14 cellular contexts compared by ENCODE assay signal in genomic region chr4:164252286-164252685, GRCh38.
DNase-seq lines count a peak whose midpoint lies in the region; ATAC-seq and TF ChIP-seq lines count a peak whose summit lies in the region.
"Had no signal": no experiment of that assay in that cellular context is flagged by ENCODE, and none has a peak within 500 bp of the region (broad histone marks: within the 10 kb centered on the region; RNA-seq: fewer than 3 reads in every experiment).

No MANE protein-coding gene starts in this region.

- no peak overlapping the region for H3K27ac Mint-ChIP-seq in activated naive CD4-positive, alpha-beta T cell treated with anti-CD3 and anti-CD28 coated beads, Interleukin-2, amount 10 ng/mL, durations not matched to agents 7 days and 5 days
- H3K27ac Mint-ChIP-seq: immature natural killer cell had no signal

- no peaks in the 10 kb centered on the region for H3K36me3 Mint-ChIP-seq in activated naive CD4-positive, alpha-beta T cell treated with anti-CD3 and anti-CD28 coated beads, Interleukin-2, amount 10 ng/mL, durations not matched to agents 7 days and 5 days
- H3K36me3 Mint-ChIP-seq: immature natural killer cell had no signal

- POLR2A ChIA-PET in HEK293T (lab: Yijun Ruan, JAX) = no interaction called here

- no peaks in the 10 kb centered on the region for H3K27me3 Mint-ChIP-seq in activated naive CD4-positive, alpha-beta T cell treated with anti-CD3 and anti-CD28 coated beads, Interleukin-2, amount 10 ng/mL, durations not matched to agents 7 days and 5 days

- H3K9me3 Mint-ChIP-seq in activated naive CD4-positive, alpha-beta T cell treated with anti-CD3 and anti-CD28 coated beads, Interleukin-2, amount 10 ng/mL, durations not matched to agents 7 days and 5 days = no peaks in the 10 kb centered on the region

- no peaks in the 10 kb centered on the region for H3K4me1 Mint-ChIP-seq in activated naive CD4-positive, alpha-beta T cell treated with anti-CD3 and anti-CD28 coated beads, Interleukin-2, amount 10 ng/mL, durations not matched to agents 7 days and 5 days
- H3K4me1 Mint-ChIP-seq: immature natural killer cell had no signal

- CTCF ChIA-PET in HEK293T (lab: Yijun Ruan, JAX) = no interaction called here
- CTCF ChIA-PET in activated naive CD4-positive, alpha-beta T cell treated with anti-CD3 and anti-CD28 coated beads, Interleukin-2, amount 10 ng/mL, durations not matched to agents 7 days and 5 days (lab: Charles Lee) = no interaction called here

- peak; percentile 5 for DNase-seq in HEK293T (ENCODE audit: extremely low spot score)
- DNase-seq in anterior cingulate cortex (lab: John Stamatoyannopoulos, UW) = peak in 46 of 58 donors; percentile 0 to 80 (median 30)
- DNase-seq in iPS DF 19.7 (ENCODE audit: low read depth, low spot score) = peak; percentile 20
- peak; percentile 12 for DNase-seq in renal cortical epithelial cell (ENCODE audit: low read depth)
- DNase-seq in NCI-H1105 (lab: John Stamatoyannopoulos, UW) = no peak
- DNase-seq in activated naive CD4-positive, alpha-beta T cell treated with anti-CD3 and anti-CD28 coated beads, Interleukin-2, amount 10 ng/mL, durations not matched to agents 7 days and 5 days = no peak
- DNase-seq: activated CD8-positive, alpha-beta memory T cell treated with anti-CD3 and anti-CD28 coated beads, Interleukin-2, amount 50 U/mL, for 48 hours; immature natural killer cell; KBM-7; NCI-H2081 treated with DMSO at 0.1 percent for 48 hours; stimulated activated CD4-positive, alpha-beta T cell treated with anti-CD3 and anti-CD28 coated beads, Interleukin-2, amount 100 ng/mL, for 24 hours; stimulated activated naive CD8-positive, alpha-beta T cell treated with anti-CD3 and anti-CD28 coated beads, Interleukin-15, Interleukin-2, amounts not matched to agents 100 U/mL and 50 U/mL, for 24 hours had no signal

- no peak overlapping the region for H3K4me3 Mint-ChIP-seq in activated naive CD4-positive, alpha-beta T cell treated with anti-CD3 and anti-CD28 coated beads, Interleukin-2, amount 10 ng/mL, durations not matched to agents 7 days and 5 days
- H3K4me3 Mint-ChIP-seq: immature natural killer cell had no signal

- no peak for ATAC-seq in HG03280 (IDR thresholded peaks at IDR 0.05; ENCODE audit: unreplicated experiment)
- ATAC-seq: Panc1; stimulated activated naive CD8-positive, alpha-beta T cell treated with anti-CD3 and anti-CD28 coated beads, Interleukin-15, Interleukin-2, amounts not matched to agents 100 U/mL and 50 U/mL, for 24 hours had no signal

TF ChIP-seq in HEK293T, 16 proteins besides CTCF, POLR2A, EP300 and RAD21:
- TF ChIP-seq FOXA1 (IDR thresholded peaks at IDR 0.05) = no peak
- no peak for TF ChIP-seq SP1 (IDR thresholded peaks at IDR 0.05)
- no peak for TF ChIP-seq HDGF (IDR thresholded peaks at IDR 0.05; ENCODE audit: borderline replicate concordance)
- TF ChIP-seq BHLHE40 (IDR thresholded peaks at IDR 0.05; ENCODE audit: borderline replicate concordance) = no peak
- no peak for TF ChIP-seq L3MBTL2 (conservative IDR thresholded peaks at IDR 0.05)
- no peak for TF ChIP-seq CTBP1 (IDR thresholded peaks at IDR 0.05; ENCODE audit: borderline replicate concordance)
- no peak for TF ChIP-seq LEF1 (IDR thresholded peaks at IDR 0.05; ENCODE audit: borderline replicate concordance)
- TF ChIP-seq PKNOX1 (IDR thresholded peaks at IDR 0.05) = no peak
- no peak for TF ChIP-seq ARNT (IDR thresholded peaks at IDR 0.05)
- no peak for TF ChIP-seq SUZ12 (IDR thresholded peaks at IDR 0.05)
- TF ChIP-seq ELF4 (IDR thresholded peaks at IDR 0.05) = no peak
- no peak for TF ChIP-seq FOXK2 (IDR thresholded peaks at IDR 0.05)
- TF ChIP-seq TARDBP (IDR thresholded peaks at IDR 0.05) = no peak
- no peak for TF ChIP-seq ZNF384 (IDR thresholded peaks at IDR 0.05)
- no peak for TF ChIP-seq NFRKB (IDR thresholded peaks at IDR 0.05)
- TF ChIP-seq FOXM1 (IDR thresholded peaks at IDR 0.05; ENCODE audit: borderline replicate concordance) = no peak

Comparison
In these comparisons a context has a peak if more than half of its experiments do, and no peak if none do; other contexts are left out.
1. DNase-seq: peak in HEK293T (single experiment), anterior cingulate cortex (46 of 58), iPS DF 19.7 (single experiment) and renal cortical epithelial cell (single experiment); none in NCI-H1105 (single experiment) and activated naive CD4-positive, alpha-beta T cell treated with anti-CD3 and anti-CD28 coated beads, Interleukin-2, amount 10 ng/mL, durations not matched to agents 7 days and 5 days (single experiment).